Comparison of ENCODE assay signal across 11 cellular contexts in genomic region chr20:45781391-45781931, GRCh38. TPM values are rescaled to one million over a fixed set of nuclear protein-coding genes. Genes with fewer than 3 reads are reported as not detected.
DNase-seq lines count a peak whose midpoint lies in the region; ATAC-seq and TF ChIP-seq lines count a peak whose summit lies in the region.
"Had no signal": no experiment of that assay in that cellular context is flagged by ENCODE, and none has a peak within 500 bp of the region (broad histone marks: within the 10 kb centered on the region; RNA-seq: fewer than 3 reads in every experiment).

No MANE protein-coding gene starts in this region.

- no peaks in the 10 kb centered on the region for H3K79me2 ChIP-seq in GM23338 (replicated peaks; ENCODE audit: insufficient read depth)

- H3K9me2 ChIP-seq in GM23338 (ENCODE audit: insufficient read depth): no peaks in the 10 kb centered on the region

- 14 to 29% (median 27%) methylated on average over 4 of the region's 4 CpGs for WGBS in stomach, 5 donors

- no peak for TF ChIP-seq EP300 in stomach (IDR thresholded peaks at IDR 0.05)

- intact Hi-C loops in stomach (cut with DNase I; ENCODE audit: low total_unique reads): no loop called here

- H3K36me3 Mint-ChIP-seq in GM23338 (ENCODE audit: low read depth): no peaks in the 10 kb centered on the region
- H3K36me3 Mint-ChIP-seq in activated naive CD8-positive, alpha-beta T cell treated with anti-CD3 and anti-CD28 coated beads for 36 hours: no peaks in the 10 kb centered on the region
- H3K36me3 Mint-ChIP-seq: activated naive CD8-positive, alpha-beta T cell treated with anti-CD3 and anti-CD28 coated beads, Interleukin-2, amount 10 ng/mL, durations not matched to agents 7 days and 5 days had no signal

- H3K4me3 Mint-ChIP-seq in GM23338: no peak overlapping the region
- H3K4me3 Mint-ChIP-seq in activated naive CD8-positive, alpha-beta T cell treated with anti-CD3 and anti-CD28 coated beads for 36 hours: no peak overlapping the region
- H3K4me3 Mint-ChIP-seq: activated naive CD8-positive, alpha-beta T cell treated with anti-CD3 and anti-CD28 coated beads, Interleukin-2, amount 10 ng/mL, durations not matched to agents 7 days and 5 days had no signal

- peak overlapping the region; percentile 56; the same call in 1 of the 2 replicates for H2AFZ ChIP-seq in GM23338

- no peaks in the 10 kb centered on the region for H4K20me1 ChIP-seq in GM23338 (replicated peaks; ENCODE audit: insufficient read depth)

- ATAC-seq in GM23338: no peak

- TF ChIP-seq POLR2A in stomach (IDR thresholded peaks at IDR 0.05): no peak

- H3K27me3 Mint-ChIP-seq in GM23338 (ENCODE audit: insufficient read depth, low read depth, poor library complexity): peaks cover 2% of the 10 kb centered on the region
- peaks cover 6% of the 10 kb centered on the region for H3K27me3 Mint-ChIP-seq in activated naive CD8-positive, alpha-beta T cell treated with anti-CD3 and anti-CD28 coated beads for 36 hours

- H3K4me1 ChIP-seq in GM23338 (ENCODE audit: insufficient read depth) (no peaks in the 10 kb centered on the region), stomach (peaks cover 61 to 79% (median 71%) of the 10 kb centered on the region in 4 donors)
- no peaks in the 10 kb centered on the region for H3K4me1 ChIP-seq in effector memory CD4-positive, alpha-beta T cell (ENCODE audit: control insufficient read depth, insufficient read depth, low read length, poor library complexity, severe bottlenecking)

- H3K36me3 ChIP-seq in GM23338 (ENCODE audit: insufficient read depth) (no peaks in the 10 kb centered on the region), stomach (no peaks in the 10 kb centered on the region)
- H3K36me3 ChIP-seq in effector memory CD4-positive, alpha-beta T cell (ENCODE audit: control insufficient read depth, insufficient read depth, low read length): no peaks in the 10 kb centered on the region

- POLR2A ChIA-PET in GM10248 (lab: Yijun Ruan, JAX): no interaction called here

- CTCF ChIA-PET in GM10248 (lab: Yijun Ruan, JAX): interaction anchor here (1.7 kb wide), 1 partner anchor 10 kb away, joined by 27 read pairs; no protein-coding TSS in a partner anchor

- no peaks in the 10 kb centered on the region for H3F3A ChIP-seq in GM23338 (replicated peaks; ENCODE audit: low read depth)

- no peaks in the 10 kb centered on the region for H3K9me3 ChIP-seq in stomach
- no peaks in the 10 kb centered on the region for H3K9me3 ChIP-seq in effector memory CD4-positive, alpha-beta T cell (ENCODE audit: control insufficient read depth, low read length)

- no peaks in the 10 kb centered on the region for H3K4me1 Mint-ChIP-seq in GM23338
- peaks cover 6% of the 10 kb centered on the region for H3K4me1 Mint-ChIP-seq in activated naive CD8-positive, alpha-beta T cell treated with anti-CD3 and anti-CD28 coated beads for 36 hours

- TF ChIP-seq CTCF in GM23338 (conservative IDR thresholded peaks at IDR 0.05; ENCODE audit: low read depth in 2 of 2): no peak
- no peak for TF ChIP-seq CTCF in stomach (IDR thresholded peaks at IDR 0.05)
- TF ChIP-seq CTCF in GM10248 (IDR thresholded peaks at IDR 0.05; ENCODE audit: control extremely low read depth, extremely low read depth, low read depth, missing control alignments): no peak

- H3K27ac ChIP-seq in GM23338 (ENCODE audit: low read depth): no peak overlapping the region
- H3K27ac ChIP-seq in stomach: peak overlapping the region; percentile 81 to 96 (median 95)
- no peak overlapping the region for H3K27ac ChIP-seq in effector memory CD4-positive, alpha-beta T cell (ENCODE audit: insufficient read depth, low read length, poor library complexity, severe bottlenecking)

- no peaks in the 10 kb centered on the region; the same call in 2 of the 3 replicates for H3K9me3 Mint-ChIP-seq in GM23338
- no peaks in the 10 kb centered on the region for H3K9me3 Mint-ChIP-seq in activated naive CD8-positive, alpha-beta T cell treated with anti-CD3 and anti-CD28 coated beads for 36 hours
- H3K9me3 Mint-ChIP-seq: activated naive CD8-positive, alpha-beta T cell treated with anti-CD3 and anti-CD28 coated beads, Interleukin-2, amount 10 ng/mL, durations not matched to agents 7 days and 5 days had no signal

- no peak overlapping the region for H3K4me2 ChIP-seq in GM23338

- no peak for DNase-seq in GM23338 (ENCODE audit: low spot score)
- peak; percentile 75 to 87 for DNase-seq in SW 1271 (lab: John Stamatoyannopoulos, UW)
- DNase-seq in glomerular visceral epithelial cell (ENCODE audit: extremely low spot score): peak; percentile 82
- peak; percentile 74 for DNase-seq in stomach
- no peak for DNase-seq in activated naive CD8-positive, alpha-beta T cell treated with anti-CD3 and anti-CD28 coated beads for 36 hours
- no peak for DNase-seq in GM10248 (ENCODE audit: extremely low spot score)
- no peak for DNase-seq in effector memory CD4-positive, alpha-beta T cell
- DNase-seq in NCI-H146 (lab: John Stamatoyannopoulos, UW): no peak
- DNase-seq: activated naive CD8-positive, alpha-beta T cell treated with anti-CD3 and anti-CD28 coated beads, Interleukin-2, amount 10 ng/mL, durations not matched to agents 7 days and 5 days had no signal

- no peak overlapping the region for H3K4me3 ChIP-seq in GM23338
- no peak overlapping the region for H3K4me3 ChIP-seq in stomach
- H3K4me3 ChIP-seq in effector memory CD4-positive, alpha-beta T cell (ENCODE audit: insufficient read depth, low read depth, low read length, poor library complexity, severe bottlenecking): no peak overlapping the region

- H3K27ac Mint-ChIP-seq in GM23338: no peak overlapping the region
- H3K27ac Mint-ChIP-seq in activated naive CD8-positive, alpha-beta T cell treated with anti-CD3 and anti-CD28 coated beads for 36 hours: no peak overlapping the region
- H3K27ac Mint-ChIP-seq: activated naive CD8-positive, alpha-beta T cell treated with anti-CD3 and anti-CD28 coated beads, Interleukin-2, amount 10 ng/mL, durations not matched to agents 7 days and 5 days had no signal

- H3K27me3 ChIP-seq in GM23338 (ENCODE audit: insufficient read depth) (no peaks in the 10 kb centered on the region), stomach (no peaks in the 10 kb centered on the region)
- no peaks in the 10 kb centered on the region for H3K27me3 ChIP-seq in effector memory CD4-positive, alpha-beta T cell (replicated peaks; ENCODE audit: control insufficient read depth, insufficient read depth, low read length, poor library complexity, severe bottlenecking)

TF ChIP-seq in GM23338, 12 proteins besides CTCF, POLR2A, EP300 and RAD21 (continues in another document):
- TF ChIP-seq ETS1 (IDR thresholded peaks at IDR 0.05): no peak
- TF ChIP-seq ZNF114 (CRISPR knock-in tag; IDR thresholded peaks at IDR 0.05): no peak

RNA-seq across cellular contexts. Expression of gene WFDC3, which starts 10.2 kb away (rescaled TPM):
- total RNA-seq in GM23338 (2014; rRNA removed; shearing (Covaris generic)): 0.73 TPM in 1 of 2 replicates, not detected in the other
- polyA plus RNA-seq in GM23338 (2016; fragmentation: Nextera tagmentation; extraction: Ambion mirVana): 0.36 TPM in 1 of 2 replicates, not detected in the other
- 1 to 10 TPM in 1 of 5 donors, not detected in 4; 2.8 TPM for total RNA-seq in stomach
- 10 to 100 TPM in 1 of 3 donors, 1 to 10 TPM in 2; 1.7 to 18.8 (median 9.2) TPM for polyA plus RNA-seq in stomach
- total RNA-seq in activated naive CD8-positive, alpha-beta T cell treated with anti-CD3 and anti-CD28 coated beads for 36 hours: not detected
- total RNA-seq: activated naive CD8-positive, alpha-beta T cell treated with anti-CD3 and anti-CD28 coated beads, Interleukin-2, amount 10 ng/mL, durations not matched to agents 7 days and 5 days; lung microvascular endothelial cell; T-helper 2 cell treated with Interferon-gamma antibody and Interleukin-4, amounts not matched to agents 100 ng/mL and 5 ng/mL, for 36 hours had no signal

RNA-seq across cellular contexts. Expression of gene DNTTIP1, which starts 10.3 kb away (rescaled TPM):
- 21.4 and 31.6 TPM in 2 replicates for total RNA-seq in GM23338 (2014; rRNA removed; shearing (Covaris generic))
- 50.3 TPM in 2 replicates for polyA plus RNA-seq in GM23338 (2016; fragmentation: Nextera tagmentation; extraction: Ambion mirVana)
- 10 to 100 TPM in 4 of 5 donors, 1 to 10 TPM in 1; 9.6 to 76.8 (median 34.1) TPM for total RNA-seq in stomach
- 10 to 100 TPM; 27.2 to 56.8 (median 43.0) TPM for polyA plus RNA-seq in stomach
- 10 to 100 TPM; 31.1 to 31.5 TPM for total RNA-seq in activated naive CD8-positive, alpha-beta T cell treated with anti-CD3 and anti-CD28 coated beads for 36 hours

RNA-seq across cellular contexts. Expression of gene UBE2C, which starts 31.0 kb away (rescaled TPM):
- total RNA-seq in GM23338 (2014; rRNA removed; shearing (Covaris generic)): 198 and 247 TPM in 2 replicates
- polyA plus RNA-seq in GM23338 (2016; fragmentation: Nextera tagmentation; extraction: Ambion mirVana): 698 and 742 TPM in 2 replicates
- 10 to 100 TPM in 4 of 5 donors, not detected in 1; 10.5 to 37.5 (median 13.4) TPM for total RNA-seq in stomach
- polyA plus RNA-seq in stomach: 10 to 100 TPM; 13.1 to 72.2 (median 39.0) TPM
- total RNA-seq in activated naive CD8-positive, alpha-beta T cell treated with anti-CD3 and anti-CD28 coated beads for 36 hours: 100 to 1,000 TPM; 185 to 188 TPM

RNA-seq across cellular contexts. Expression of gene TNNC2, which starts 45.7 kb away (rescaled TPM):
- total RNA-seq in GM23338 (2014; rRNA removed; shearing (Covaris generic)): 0.59 TPM in 1 of 2 replicates, not detected in the other
- polyA plus RNA-seq in GM23338 (2016; fragmentation: Nextera tagmentation; extraction: Ambion mirVana) (32.5 and 33.3 TPM in 2 replicates), stomach (10 to 100 TPM in 1 of 3 donors, 1 to 10 TPM in 1, not detected in 1; 3.0 to 12.4 TPM)
- 1 to 10 TPM in 1 of 5 donors, not detected in 4; 4.9 TPM for total RNA-seq in stomach
- not detected for total RNA-seq in activated naive CD8-positive, alpha-beta T cell treated with anti-CD3 and anti-CD28 coated beads for 36 hours
- total RNA-seq: activated naive CD8-positive, alpha-beta T cell treated with anti-CD3 and anti-CD28 coated beads, Interleukin-2, amount 10 ng/mL, durations not matched to agents 7 days and 5 days; lung microvascular endothelial cell; T-helper 2 cell treated with Interferon-gamma antibody and Interleukin-4, amounts not matched to agents 100 ng/mL and 5 ng/mL, for 36 hours had no signal

RNA-seq across cellular contexts. Expression of gene SNX21, which starts 52.1 kb away (rescaled TPM):
- 26.7 and 31.5 TPM in 2 replicates for total RNA-seq in GM23338 (2014; rRNA removed; shearing (Covaris generic))
- polyA plus RNA-seq in GM23338 (2016; fragmentation: Nextera tagmentation; extraction: Ambion mirVana) (13.3 and 15.5 TPM in 2 replicates), stomach (10 to 100 TPM; 15.2 to 23.5 (median 16.7) TPM)
- total RNA-seq in stomach: 100 to 1,000 TPM in 1 of 5 donors, 10 to 100 TPM in 4; 20.4 to 120 (median 48.3) TPM
- 1 to 10 TPM; 1.3 to 1.5 TPM for total RNA-seq in activated naive CD8-positive, alpha-beta T cell treated with anti-CD3 and anti-CD28 coated beads for 36 hours

Comparison
In these comparisons a context has a peak if more than half of its experiments do, and no peak if none do; other contexts are left out.
1. DNase-seq: peak in SW 1271 (2 of 2), glomerular visceral epithelial cell (single experiment) and stomach (single experiment); none in GM23338 (single experiment), activated naive CD8-positive, alpha-beta T cell treated with anti-CD3 and anti-CD28 coated beads for 36 hours (single experiment), GM10248 (single experiment), effector memory CD4-positive, alpha-beta T cell (0 of 3) and NCI-H146 (single experiment).
2. H3K27ac ChIP-seq: peak in stomach (5 of 5); none in GM23338 (single experiment) and effector memory CD4-positive, alpha-beta T cell (single experiment).